24 cellular contexts compared by ENCODE assay signal in genomic region chr5:179798771-179799643, GRCh38. TPM values are rescaled to one million over a fixed set of nuclear protein-coding genes. Genes with fewer than 3 reads are reported as not detected.
DNase-seq lines count a peak whose midpoint lies in the region; ATAC-seq and TF ChIP-seq lines count a peak whose summit lies in the region.
"Had no signal": no experiment of that assay in that cellular context is flagged by ENCODE, and none has a peak within 500 bp of the region (broad histone marks: within the 10 kb centered on the region; RNA-seq: fewer than 3 reads in every experiment).

No MANE protein-coding gene starts in this region.

- H3K27ac Mint-ChIP-seq in activated CD4-positive, alpha-beta T cell treated with anti-CD3 and anti-CD28 coated beads, Interleukin-2, amount 10 ng/mL, durations not matched to agents 24 days and 14 days = no peak overlapping the region
- peak overlapping the region; percentile 9 for H3K27ac Mint-ChIP-seq in endothelial cell (ENCODE audit: unreplicated experiment)
- no peak overlapping the region for H3K27ac Mint-ChIP-seq in activated CD8-positive, alpha-beta T cell treated with anti-CD3 and anti-CD28 coated beads, Interleukin-2, amount 10 ng/mL, durations not matched to agents 7 days and 5 days
- H3K27ac Mint-ChIP-seq: HFFc6 had no signal

- H3K4me3 Mint-ChIP-seq in activated CD4-positive, alpha-beta T cell treated with anti-CD3 and anti-CD28 coated beads, Interleukin-2, amount 10 ng/mL, durations not matched to agents 24 days and 14 days = no peak overlapping the region
- peak overlapping the region; percentile 65 for H3K4me3 Mint-ChIP-seq in endothelial cell (ENCODE audit: unreplicated experiment)
- no peak overlapping the region for H3K4me3 Mint-ChIP-seq in activated CD8-positive, alpha-beta T cell treated with anti-CD3 and anti-CD28 coated beads, Interleukin-2, amount 10 ng/mL, durations not matched to agents 7 days and 5 days
- H3K4me3 Mint-ChIP-seq: CD14-positive monocyte, HFFc6 had no signal

- POLR2A ChIA-PET in RWPE1 (lab: Yijun Ruan, JAX; ENCODE audit: low non-redundant PET) = no interaction called here
- POLR2A ChIA-PET in activated CD8-positive, alpha-beta T cell treated with anti-CD3 and anti-CD28 coated beads, Interleukin-2, amount 10 ng/mL, durations not matched to agents 7 days and 5 days (lab: Charles Lee) = interaction anchor here (0.6 to 0.9 kb wide), 2 partner anchors 22 to 59 kb away, joined by 3 read pairs; partner anchors contain the start of gene SQSTM1

- H3K27ac ChIP-seq in RWPE1 (peak overlapping the region; percentile 86), sigmoid colon (no peak overlapping the region), lower lobe of right lung (no peak overlapping the region)
- H3K27ac ChIP-seq: 22Rv1, HL-60 had no signal

- H3K4me3 ChIP-seq in sigmoid colon = no peak overlapping the region
- no peak overlapping the region for H3K4me3 ChIP-seq in lower lobe of right lung
- H3K4me3 ChIP-seq: GM12878 had no signal

- peak; percentile 55 for DNase-seq in activated CD4-positive, alpha-beta T cell treated with anti-CD3 and anti-CD28 coated beads, Interleukin-2, amount 10 ng/mL, durations not matched to agents 24 days and 14 days
- no peak for DNase-seq in activated CD4-positive, alpha-beta T cell treated with anti-CD3 and anti-CD28 coated beads, Interleukin-2, amount 50 U/mL, for 1 hour
- DNase-seq in RWPE1 (ENCODE audit: low spot score) (no peak), endothelial cell (ENCODE audit: low spot score) (no peak), sigmoid colon (peak; percentile 63), lower lobe of right lung (no peak), EL (no peak)
- no peak for DNase-seq in activated CD8-positive, alpha-beta T cell treated with anti-CD3 and anti-CD28 coated beads, Interleukin-2, amount 10 ng/mL, durations not matched to agents 7 days and 5 days
- DNase-seq: AML-193, COR-L47, DMS153, HFFc6, IMR-90, Karpas-422, NCI-H1417 treated with DMSO at 0.1 percent for 48 hours, NCI-H1930, NCI-H345, NCI-H524 treated with DMSO at 0.1 percent for 48 hours had no signal

- WGBS in sigmoid colon, 2 donors = 95 to 96% methylated on average over 36 of the region's 36 CpGs

- H3K4me1 Mint-ChIP-seq in activated CD4-positive, alpha-beta T cell treated with anti-CD3 and anti-CD28 coated beads, Interleukin-2, amount 10 ng/mL, durations not matched to agents 24 days and 14 days = peaks cover 24% of the 10 kb centered on the region
- H3K4me1 Mint-ChIP-seq in endothelial cell (ENCODE audit: unreplicated experiment) = peaks cover 7% of the 10 kb centered on the region
- H3K4me1 Mint-ChIP-seq in activated CD8-positive, alpha-beta T cell treated with anti-CD3 and anti-CD28 coated beads, Interleukin-2, amount 10 ng/mL, durations not matched to agents 7 days and 5 days (ENCODE audit: low read depth) = peaks cover 31% of the 10 kb centered on the region

- H3K27me3 ChIP-seq in sigmoid colon (no peaks in the 10 kb centered on the region), lower lobe of right lung (ENCODE audit: low read depth) (no peaks in the 10 kb centered on the region)

- H3K36me3 ChIP-seq in sigmoid colon = peaks cover 30 to 44% (median 35%) of the 10 kb centered on the region in 4 donors
- H3K36me3 ChIP-seq in lower lobe of right lung = peaks cover 46% of the 10 kb centered on the region

- CTCF ChIA-PET in RWPE1 (lab: Yijun Ruan, JAX) = interaction anchor here (0.6 to 1.0 kb wide), 2 partner anchors 36 to 776 kb away, joined by 3 read pairs; no protein-coding TSS in a partner anchor
- CTCF ChIA-PET in activated CD8-positive, alpha-beta T cell treated with anti-CD3 and anti-CD28 coated beads, Interleukin-2, amount 10 ng/mL, durations not matched to agents 7 days and 5 days (lab: Charles Lee) = no interaction called here

- TF ChIP-seq EP300 in sigmoid colon (IDR thresholded peaks at IDR 0.05) = no peak

- H3K4me1 ChIP-seq in sigmoid colon = peaks cover 0 to 55% (median 50%) of the 10 kb centered on the region in 4 donors
- H3K4me1 ChIP-seq in lower lobe of right lung = peaks cover 54% of the 10 kb centered on the region

- H3K9me3 ChIP-seq in sigmoid colon (no peaks in the 10 kb centered on the region), lower lobe of right lung (no peaks in the 10 kb centered on the region)

- no peaks in the 10 kb centered on the region for H3K9me3 Mint-ChIP-seq in activated CD4-positive, alpha-beta T cell treated with anti-CD3 and anti-CD28 coated beads, Interleukin-2, amount 10 ng/mL, durations not matched to agents 24 days and 14 days
- H3K9me3 Mint-ChIP-seq in endothelial cell (ENCODE audit: unreplicated experiment) = no peaks in the 10 kb centered on the region
- no peaks in the 10 kb centered on the region for H3K9me3 Mint-ChIP-seq in activated CD8-positive, alpha-beta T cell treated with anti-CD3 and anti-CD28 coated beads, Interleukin-2, amount 10 ng/mL, durations not matched to agents 7 days and 5 days (ENCODE audit: insufficient read depth)
- H3K9me3 Mint-ChIP-seq: CD14-positive monocyte, HFFc6 had no signal

- H3K36me3 Mint-ChIP-seq in activated CD4-positive, alpha-beta T cell treated with anti-CD3 and anti-CD28 coated beads, Interleukin-2, amount 10 ng/mL, durations not matched to agents 24 days and 14 days (ENCODE audit: low read depth) = peaks cover 28% of the 10 kb centered on the region
- peaks cover 28% of the 10 kb centered on the region for H3K36me3 Mint-ChIP-seq in endothelial cell (ENCODE audit: low read depth, unreplicated experiment)
- peaks cover 32% of the 10 kb centered on the region for H3K36me3 Mint-ChIP-seq in activated CD8-positive, alpha-beta T cell treated with anti-CD3 and anti-CD28 coated beads, Interleukin-2, amount 10 ng/mL, durations not matched to agents 7 days and 5 days (ENCODE audit: low read depth)

- intact Hi-C loops in activated CD4-positive, alpha-beta T cell treated with anti-CD3 and anti-CD28 coated beads, Interleukin-2, amount 10 ng/mL, durations not matched to agents 24 days and 14 days (cut with micrococcal nuclease) = loop anchor here (5.0 kb wide), 1 partner anchor 122 kb away; no protein-coding TSS in a partner anchor
- intact Hi-C loops in sigmoid colon (cut with DNase I) = loop anchor here (5.0 kb wide), 1 partner anchor 122 kb away; no protein-coding TSS in a partner anchor
- intact Hi-C loops in lower lobe of right lung (cut with DNase I) = no loop called here

- no peak for TF ChIP-seq POLR2A in sigmoid colon (IDR thresholded peaks at IDR 0.05)

- no peak for ATAC-seq in activated CD8-positive, alpha-beta T cell treated with anti-CD3 and anti-CD28 coated beads, Interleukin-2, amount 10 ng/mL, durations not matched to agents 7 days and 5 days
- no peak for ATAC-seq in lower lobe of right lung
- ATAC-seq: GM12878 had no signal

- TF ChIP-seq CTCF in RWPE1 (conservative IDR thresholded peaks at IDR 0.05; ENCODE audit: low read depth) = no peak
- no peak for TF ChIP-seq CTCF in endothelial cell (IDR thresholded peaks at IDR 0.05; ENCODE audit: unreplicated experiment)
- TF ChIP-seq CTCF in sigmoid colon (IDR thresholded peaks at IDR 0.05) = no peak
- no peak for TF ChIP-seq CTCF in lower lobe of right lung (IDR thresholded peaks at IDR 0.05)

- H3K27me3 Mint-ChIP-seq in activated CD4-positive, alpha-beta T cell treated with anti-CD3 and anti-CD28 coated beads, Interleukin-2, amount 10 ng/mL, durations not matched to agents 24 days and 14 days = no peaks in the 10 kb centered on the region
- peaks cover 20% of the 10 kb centered on the region for H3K27me3 Mint-ChIP-seq in endothelial cell (ENCODE audit: unreplicated experiment)
- no peaks in the 10 kb centered on the region for H3K27me3 Mint-ChIP-seq in activated CD8-positive, alpha-beta T cell treated with anti-CD3 and anti-CD28 coated beads, Interleukin-2, amount 10 ng/mL, durations not matched to agents 7 days and 5 days (ENCODE audit: low read depth)

RNA-seq across cellular contexts. Expression of gene LTC4S, which starts 5.2 kb away (rescaled TPM):
- 0.88 and 1.6 TPM in 2 replicates for total RNA-seq in activated CD4-positive, alpha-beta T cell treated with anti-CD3 and anti-CD28 coated beads, Interleukin-2, amount 10 ng/mL, durations not matched to agents 24 days and 14 days
- total RNA-seq in endothelial cell (ENCODE audit: unreplicated experiment) = 1.0 TPM
- 1 to 10 TPM; 1.5 to 6.1 (median 5.4) TPM for total RNA-seq in sigmoid colon
- 1 to 10 TPM in 2 of 3 donors, not detected in 1; 2.6 to 3.6 TPM for polyA plus RNA-seq in sigmoid colon
- total RNA-seq in activated CD8-positive, alpha-beta T cell treated with anti-CD3 and anti-CD28 coated beads, Interleukin-2, amount 10 ng/mL, durations not matched to agents 7 days and 5 days = 1 to 10 TPM; 3.7 to 3.8 TPM
- 20.1 TPM for total RNA-seq in lower lobe of right lung
- total RNA-seq: H4, HFFc6, HT1080, IMR-90 had no signal

RNA-seq across cellular contexts. Expression of gene MGAT4B, which starts 7.7 kb away (rescaled TPM):
- total RNA-seq in activated CD4-positive, alpha-beta T cell treated with anti-CD3 and anti-CD28 coated beads, Interleukin-2, amount 10 ng/mL, durations not matched to agents 24 days and 14 days = 126 and 134 TPM in 2 replicates
- total RNA-seq in endothelial cell (ENCODE audit: unreplicated experiment) (163 TPM), sigmoid colon (10 to 100 TPM; 27.8 to 56.8 (median 31.5) TPM), lower lobe of right lung (105 TPM)
- 100 to 1,000 TPM; 184 to 241 (median 232) TPM for polyA plus RNA-seq in sigmoid colon
- total RNA-seq in activated CD8-positive, alpha-beta T cell treated with anti-CD3 and anti-CD28 coated beads, Interleukin-2, amount 10 ng/mL, durations not matched to agents 7 days and 5 days = 100 to 1,000 TPM in 1 of 2 experiments, 10 to 100 TPM in 1; 85.9 to 103 TPM

RNA-seq across cellular contexts. Expression of gene SQSTM1, which starts 21.7 kb away (rescaled TPM):
- 177 and 183 TPM in 2 replicates for total RNA-seq in activated CD4-positive, alpha-beta T cell treated with anti-CD3 and anti-CD28 coated beads, Interleukin-2, amount 10 ng/mL, durations not matched to agents 24 days and 14 days
- 82.2 TPM for total RNA-seq in endothelial cell (ENCODE audit: unreplicated experiment)
- total RNA-seq in sigmoid colon = 100 to 1,000 TPM; 287 to 443 (median 386) TPM
- polyA plus RNA-seq in sigmoid colon = 100 to 1,000 TPM; 168 to 301 (median 203) TPM
- total RNA-seq in activated CD8-positive, alpha-beta T cell treated with anti-CD3 and anti-CD28 coated beads, Interleukin-2, amount 10 ng/mL, durations not matched to agents 7 days and 5 days = 100 to 1,000 TPM in 1 of 2 experiments, 10 to 100 TPM in 1; 100.0 to 102 TPM
- total RNA-seq in lower lobe of right lung = 450 TPM

RNA-seq across cellular contexts. Expression of gene MRNIP, which starts 59.6 kb away (rescaled TPM):
- total RNA-seq in activated CD4-positive, alpha-beta T cell treated with anti-CD3 and anti-CD28 coated beads, Interleukin-2, amount 10 ng/mL, durations not matched to agents 24 days and 14 days = 27.6 and 27.8 TPM in 2 replicates
- total RNA-seq in endothelial cell (ENCODE audit: unreplicated experiment) (38.5 TPM), sigmoid colon (10 to 100 TPM; 30.7 to 59.8 (median 34.5) TPM), lower lobe of right lung (25.0 TPM)
- polyA plus RNA-seq in sigmoid colon = 10 to 100 TPM in 2 of 3 donors, 1 to 10 TPM in 1; 8.3 to 20.3 (median 11.4) TPM
- total RNA-seq in activated CD8-positive, alpha-beta T cell treated with anti-CD3 and anti-CD28 coated beads, Interleukin-2, amount 10 ng/mL, durations not matched to agents 7 days and 5 days = 10 to 100 TPM; 16.1 to 17.1 TPM

Comparison
In these comparisons a context has a peak if more than half of its experiments do, and no peak if none do; other contexts are left out.
1. DNase-seq: peak in activated CD4-positive, alpha-beta T cell treated with anti-CD3 and anti-CD28 coated beads, Interleukin-2, amount 10 ng/mL, durations not matched to agents 24 days and 14 days (single experiment) and sigmoid colon (single experiment); none in activated CD4-positive, alpha-beta T cell treated with anti-CD3 and anti-CD28 coated beads, Interleukin-2, amount 50 U/mL, for 1 hour (single experiment), RWPE1 (single experiment), endothelial cell (single experiment), activated CD8-positive, alpha-beta T cell treated with anti-CD3 and anti-CD28 coated beads, Interleukin-2, amount 10 ng/mL, durations not matched to agents 7 days and 5 days (single experiment), lower lobe of right lung (single experiment) and EL (single experiment).